ENCODE assay signal across 8 cellular contexts in genomic region chr5:117454716-117455212, GRCh38.
DNase-seq lines count a peak whose midpoint lies in the region; ATAC-seq, FAIRE-seq and TF ChIP-seq lines count a peak whose summit lies in the region.

No MANE protein-coding gene starts in this region.

- H3K79me2 ChIP-seq in endothelial cell of umbilical vein (ENCODE audit: control insufficient read depth, insufficient read depth, low read length), result no peaks in the 10 kb centered on the region

- H3K9me3 ChIP-seq in A673 (ENCODE audit: low read depth, low read length, poor library complexity, severe bottlenecking) (no peaks in the 10 kb centered on the region), endothelial cell of umbilical vein (replicated peaks; ENCODE audit: control insufficient read depth, insufficient read depth, low read length) (no peaks in the 10 kb centered on the region), aorta (ENCODE audit: control insufficient read depth, low read length) (no peaks in the 10 kb centered on the region)

- H3K4me1 Mint-ChIP-seq in naive thymus-derived CD8-positive, alpha-beta T cell, result peaks cover 0 to 7% (median 4%) of the 10 kb centered on the region in 4 donors

- no peaks in the 10 kb centered on the region for H4K20me1 ChIP-seq in endothelial cell of umbilical vein (replicated peaks; ENCODE audit: control insufficient read depth, extremely low read depth, insufficient read depth, low read length)

- no peaks in the 10 kb centered on the region for H3K36me3 Mint-ChIP-seq in naive thymus-derived CD8-positive, alpha-beta T cell

- intact Hi-C loops in A673 (cut with micrococcal nuclease; ENCODE audit: unreplicated experiment), result loop anchor here (10.0 kb wide), 2 partner anchors 1150 to 1500 kb away; no protein-coding TSS in a partner anchor
- intact Hi-C loops in endothelial cell of umbilical vein (cut with micrococcal nuclease), result loop anchor here (5.0 to 10.0 kb wide), 2 partner anchors 880 to 1503 kb away; partner anchors contain the start of gene SEMA6A
- intact Hi-C loops in aorta (cut with DNase I), result no loop called here

- peaks cover 0 to 4% (median 0%) of the 10 kb centered on the region in 9 donors for H3K9me3 Mint-ChIP-seq in naive thymus-derived CD8-positive, alpha-beta T cell

- H3K27me3 Mint-ChIP-seq in naive thymus-derived CD8-positive, alpha-beta T cell, result peaks cover 0 to 11% (median 5%) of the 10 kb centered on the region in 5 donors

- TF ChIP-seq POLR2A in GM18505 (IDR thresholded peaks at IDR 0.05; ENCODE audit: borderline replicate concordance, extremely low read depth, insufficient read depth, insufficient read length) (no peak), endothelial cell of umbilical vein (IDR thresholded peaks at IDR 0.05; ENCODE audit: low read depth, low read length) (no peak)

- H2AFZ ChIP-seq in endothelial cell of umbilical vein (ENCODE audit: low read depth, low read length), result no peak overlapping the region

- peak; percentile 92 for ATAC-seq in GM18505 (IDR thresholded peaks at IDR 0.05; ENCODE audit: unreplicated experiment)
- peak; percentile 92 for ATAC-seq in HG02884 (IDR thresholded peaks at IDR 0.05; ENCODE audit: unreplicated experiment)
- ATAC-seq in naive thymus-derived CD8-positive, alpha-beta T cell, result peak; percentile 62 to 68
- peak; percentile 68 for ATAC-seq in aorta (ENCODE audit: low FRiP score)

- DNase-seq in A673 (ENCODE audit: low spot score) (peak; percentile 49), NCI-H1436 treated with DMSO at 0.1 percent for 48 hours (lab: John Stamatoyannopoulos, UW) (peak; percentile 16), endothelial cell of umbilical vein (ENCODE audit: low read depth, low spot score) (no peak), aorta (peak in 1 of 2 donors; percentile 69)
- peak; percentile 6 to 26 for DNase-seq in activated CD4-positive, alpha-beta T cell treated with anti-CD3 and anti-CD28 coated beads for 4 hours
- peak in 8 of 10 donors; percentile 4 to 63 (median 30) for DNase-seq in naive thymus-derived CD8-positive, alpha-beta T cell

- H3K27me3 ChIP-seq in A673 (replicated peaks; ENCODE audit: insufficient read depth, low read depth, low read length, poor library complexity) (no peaks in the 10 kb centered on the region), endothelial cell of umbilical vein (ENCODE audit: control insufficient read depth in 2 of 2, insufficient read depth in 2 of 2, low read length in 2 of 2) (no peaks in the 10 kb centered on the region), aorta (ENCODE audit: control insufficient read depth in 1 of 2, insufficient read depth in 2 of 2, low read length in 1 of 2) (no peaks in the 10 kb centered on the region)

- dilution Hi-C loops in endothelial cell of umbilical vein (cut with MboI; ENCODE audit: extremely low pct_ligation_motif_present, low sequenced_read_pairs), result no loop called here

- H3K4me3 ChIP-seq in A673 (ENCODE audit: low read depth, low read length, poor library complexity, severe bottlenecking) (no peak overlapping the region), endothelial cell of umbilical vein (replicated peaks in 1 of 3; ENCODE audit: insufficient read depth in 1 of 3, low read depth in 1 of 3, low read length in 3 of 3) (no peak overlapping the region), aorta (ENCODE audit: low read length in 2 of 2) (no peak overlapping the region)

- H3K27ac ChIP-seq in A673 (ENCODE audit: low read depth, low read length, poor library complexity, severe bottlenecking) (no peak overlapping the region), endothelial cell of umbilical vein (ENCODE audit: insufficient read depth, low read depth, low read length) (no peak overlapping the region), aorta (ENCODE audit: low read depth in 1 of 2, low read length in 2 of 2) (no peak overlapping the region)

- POLR2A ChIA-PET in A673 (lab: Charles Lee; ENCODE audit: low non-redundant PET), result interaction anchor here (0.5 kb wide), 1 partner anchor 48 kb away, joined by 4 read pairs; no protein-coding TSS in a partner anchor
- POLR2A ChIA-PET in endothelial cell of umbilical vein (lab: Charles Lee), result no interaction called here
- POLR2A ChIA-PET in naive thymus-derived CD8-positive, alpha-beta T cell (lab: Charles Lee), result no interaction called here

- CTCF ChIA-PET in A673 (lab: Charles Lee), result interaction anchor here (0.7 to 0.9 kb wide), 2 partner anchors 12 to 1502 kb away, joined by 3 read pairs; no protein-coding TSS in a partner anchor
- CTCF ChIA-PET in endothelial cell of umbilical vein (lab: Charles Lee), result interaction anchor here (1.4 kb wide), 1 partner anchor 1337 kb away, joined by 3 read pairs; no protein-coding TSS in a partner anchor

- TF ChIP-seq CTCF in A673 (conservative IDR thresholded peaks at IDR 0.05; ENCODE audit: low read depth, low read length) (peak; percentile 84), endothelial cell of umbilical vein (IDR thresholded peaks at IDR 0.05; ENCODE audit: extremely low read depth in 1 of 2, insufficient read depth in 1 of 2, low read depth in 1 of 2, low read length in 2 of 2) (peak; percentile 59 to 78)

- BruUV-seq in A673 (replicated peaks; lab: Mats Ljungman, UMichigan), result no TSS peak
- no TSS peak for BruUV-seq in endothelial cell of umbilical vein (replicated peaks; lab: Mats Ljungman, UMichigan)

- peak overlapping the region; percentile 34 to 80 (median 73) for H3K4me3 Mint-ChIP-seq in naive thymus-derived CD8-positive, alpha-beta T cell

- FAIRE-seq in endothelial cell of umbilical vein (lab: Jason Lieb, UNC), result peak; percentile 76

- WGBS in aorta, 2 donors, result 23 to 26% methylated on average over 13 of the region's 13 CpGs

- H3K27ac Mint-ChIP-seq in naive thymus-derived CD8-positive, alpha-beta T cell, result peak overlapping the region in 2 of 10 donors; percentile 27 to 60

- H3K4me2 ChIP-seq in endothelial cell of umbilical vein (ENCODE audit: insufficient read depth, low read length), result no peak overlapping the region

- no peaks in the 10 kb centered on the region for H3K4me1 ChIP-seq in A673 (ENCODE audit: insufficient read depth, low read length, poor library complexity, severe bottlenecking)
- no peaks in the 10 kb centered on the region for H3K4me1 ChIP-seq in endothelial cell of umbilical vein (ENCODE audit: control insufficient read depth, extremely low read depth, insufficient read depth, low read length)
- no peaks in the 10 kb centered on the region for H3K4me1 ChIP-seq in aorta (ENCODE audit: control insufficient read depth in 1 of 2, insufficient read depth in 2 of 2, low read length in 2 of 2)

- no peaks in the 10 kb centered on the region for H3K36me3 ChIP-seq in A673 (ENCODE audit: insufficient read depth, low read length, poor library complexity, severe bottlenecking)
- H3K36me3 ChIP-seq in endothelial cell of umbilical vein (ENCODE audit: control insufficient read depth in 2 of 2, extremely low read depth in 1 of 2, insufficient read depth in 2 of 2, low read length in 2 of 2), result no peaks in the 10 kb centered on the region
- H3K36me3 ChIP-seq in aorta (ENCODE audit: control insufficient read depth in 1 of 2, insufficient read depth in 2 of 2, low read length in 1 of 2), result no peaks in the 10 kb centered on the region

- no peak overlapping the region for H3K9ac ChIP-seq in endothelial cell of umbilical vein (replicated peaks; ENCODE audit: extremely low read depth, insufficient read depth, low read length)

- no peaks in the 10 kb centered on the region for H3K9me1 ChIP-seq in endothelial cell of umbilical vein (replicated peaks; ENCODE audit: control insufficient read depth, extremely low read depth, insufficient read depth, low read length)

TF ChIP-seq in endothelial cell of umbilical vein, 7 proteins besides CTCF, POLR2A, EP300 and RAD21:
- no peak for TF ChIP-seq POLR2AphosphoS5 (IDR thresholded peaks at IDR 0.05; ENCODE audit: insufficient read depth, low read depth, low read length)
- no peak for TF ChIP-seq GATA2 (IDR thresholded peaks at IDR 0.05; ENCODE audit: insufficient read depth, insufficient read length, low read depth, low read length)
- TF ChIP-seq MYC (IDR thresholded peaks at IDR 0.05; ENCODE audit: low read depth, low read length), result no peak
- no peak for TF ChIP-seq JUN (IDR thresholded peaks at IDR 0.05; ENCODE audit: borderline replicate concordance, insufficient read depth, insufficient read length, low read depth)
- TF ChIP-seq MAX (IDR thresholded peaks at IDR 0.05; ENCODE audit: insufficient read depth, insufficient read length), result no peak
- TF ChIP-seq FOS (IDR thresholded peaks at IDR 0.05; ENCODE audit: borderline replicate concordance, insufficient read depth, low read length), result no peak
- no peak for TF ChIP-seq EZH2 (IDR thresholded peaks at IDR 0.05; ENCODE audit: borderline replicate concordance, low read depth, low read length, severe bottlenecking)

Comparison
In these comparisons a context has a peak if more than half of its experiments do, and no peak if none do; other contexts are left out.
1. intact Hi-C loops: an anchor here in A673 (10.0 kb wide) and endothelial cell of umbilical vein (5.0 to 10.0 kb wide); none called in aorta.